17 cellular contexts compared by ENCODE assay signal in genomic region chr19:47152632-47153031, GRCh38. TPM values are rescaled to one million over a fixed set of nuclear protein-coding genes. Genes with fewer than 3 reads are reported as not detected.
DNase-seq lines count a peak whose midpoint lies in the region; ATAC-seq and TF ChIP-seq lines count a peak whose summit lies in the region.
"Had no signal": no experiment of that assay in that cellular context is flagged by ENCODE, and none has a peak within 500 bp of the region (broad histone marks: within the 10 kb centered on the region; RNA-seq: fewer than 3 reads in every experiment).

No MANE protein-coding gene starts in this region.

- H3K27ac Mint-ChIP-seq in activated naive CD4-positive, alpha-beta T cell treated with anti-CD3 and anti-CD28 coated beads, Interleukin-2, amount 50 U/mL, for 24 hours, result peak overlapping the region; percentile 8
- no peak overlapping the region for H3K27ac Mint-ChIP-seq in activated naive CD4-positive, alpha-beta T cell treated with anti-CD3 and anti-CD28 coated beads, Interleukin-2, amount 50 U/mL, for 72 hours
- peak overlapping the region; percentile 34 for H3K27ac Mint-ChIP-seq in activated T-helper 1 cell treated with anti-CD3 and anti-CD28 coated beads, Interleukin-12 subunit alpha, Interleukin-12 subunit beta, Interleukin-2, Interleukin-4 antibody, amounts not matched to agents 30 ng/mL and 10 ng/mL and 1 ng/mL, durations not matched to agents 14 hours and 24 hours and 36 hours
- peak overlapping the region; percentile 93 for H3K27ac Mint-ChIP-seq in type B pancreatic cell
- H3K27ac Mint-ChIP-seq: natural killer cell had no signal

- H3K4me1 ChIP-seq in lower lobe of right lung, result peaks cover 52% of the 10 kb centered on the region

- H3K36me3 ChIP-seq in lower lobe of right lung, result peaks cover 79% of the 10 kb centered on the region

- H3K9me3 ChIP-seq in lower lobe of right lung, result no peaks in the 10 kb centered on the region
- H3K9me3 ChIP-seq: SJSA1 had no signal

- no peaks in the 10 kb centered on the region for H3K27me3 ChIP-seq in lower lobe of right lung (ENCODE audit: low read depth)
- H3K27me3 ChIP-seq: SJSA1 had no signal

- no peak overlapping the region for H3K4me3 Mint-ChIP-seq in activated naive CD4-positive, alpha-beta T cell treated with anti-CD3 and anti-CD28 coated beads, Interleukin-2, amount 50 U/mL, for 24 hours
- no peak overlapping the region for H3K4me3 Mint-ChIP-seq in activated T-helper 1 cell treated with anti-CD3 and anti-CD28 coated beads, Interleukin-12 subunit alpha, Interleukin-12 subunit beta, Interleukin-2, Interleukin-4 antibody, amounts not matched to agents 30 ng/mL and 10 ng/mL and 1 ng/mL, durations not matched to agents 14 hours and 24 hours and 36 hours
- peak overlapping the region; percentile 79 for H3K4me3 Mint-ChIP-seq in type B pancreatic cell
- H3K4me3 Mint-ChIP-seq: central memory CD8-positive, alpha-beta T cell; natural killer cell had no signal

- no peak overlapping the region for H3K27ac ChIP-seq in lower lobe of right lung
- H3K27ac ChIP-seq: SJSA1 had no signal

- peaks cover 65% of the 10 kb centered on the region for H3K4me1 Mint-ChIP-seq in activated naive CD4-positive, alpha-beta T cell treated with anti-CD3 and anti-CD28 coated beads, Interleukin-2, amount 50 U/mL, for 24 hours
- peaks cover 52% of the 10 kb centered on the region for H3K4me1 Mint-ChIP-seq in activated T-helper 1 cell treated with anti-CD3 and anti-CD28 coated beads, Interleukin-12 subunit alpha, Interleukin-12 subunit beta, Interleukin-2, Interleukin-4 antibody, amounts not matched to agents 30 ng/mL and 10 ng/mL and 1 ng/mL, durations not matched to agents 14 hours and 24 hours and 36 hours (ENCODE audit: low read depth)
- H3K4me1 Mint-ChIP-seq in type B pancreatic cell (ENCODE audit: unreplicated experiment), result peaks cover 44% of the 10 kb centered on the region

- ATAC-seq in activated naive CD4-positive, alpha-beta T cell treated with anti-CD3 and anti-CD28 coated beads, Interleukin-2, amount 50 U/mL, for 72 hours, result no peak
- ATAC-seq in lower lobe of right lung (peak; percentile 24 to 62), HG02588 (IDR thresholded peaks at IDR 0.05; ENCODE audit: unreplicated experiment) (no peak), GM19351 (IDR thresholded peaks at IDR 0.05; ENCODE audit: unreplicated experiment) (no peak), HG03280 (IDR thresholded peaks at IDR 0.05; ENCODE audit: unreplicated experiment) (no peak)
- ATAC-seq: natural killer cell had no signal

- no peak for DNase-seq in activated naive CD4-positive, alpha-beta T cell treated with anti-CD3 and anti-CD28 coated beads, Interleukin-2, amount 50 U/mL, for 72 hours (ENCODE audit: low spot score in 2 of 2)
- no peak for DNase-seq in activated T-helper 1 cell treated with anti-CD3 and anti-CD28 coated beads, Interleukin-12 subunit alpha, Interleukin-12 subunit beta, Interleukin-2, Interleukin-4 antibody, amounts not matched to agents 30 ng/mL and 10 ng/mL and 1 ng/mL, durations not matched to agents 14 hours and 24 hours and 36 hours (ENCODE audit: low spot score)
- DNase-seq in lower lobe of right lung (no peak), type B pancreatic cell (ENCODE audit: extremely low spot score, unreplicated experiment) (no peak)
- DNase-seq: activated CD4-positive, alpha-beta T cell treated with anti-CD3 and anti-CD28 coated beads for 4 hours; activated gamma-delta T cell; DMS153; natural killer cell; NCI-H1048; NCI-H82; stimulated activated CD4-positive, alpha-beta T cell treated with anti-CD3 and anti-CD28 coated beads, Interleukin-12 subunit alpha, Interleukin-12 subunit beta, amount 100 ng/mL, for 4 hours had no signal

- H3K9me3 Mint-ChIP-seq in activated naive CD4-positive, alpha-beta T cell treated with anti-CD3 and anti-CD28 coated beads, Interleukin-2, amount 50 U/mL, for 24 hours, result no peaks in the 10 kb centered on the region
- H3K9me3 Mint-ChIP-seq in activated naive CD4-positive, alpha-beta T cell treated with anti-CD3 and anti-CD28 coated beads, Interleukin-2, amount 50 U/mL, for 72 hours, result peaks cover 0 to 5% of the 10 kb centered on the region in 2 donors
- no peaks in the 10 kb centered on the region for H3K9me3 Mint-ChIP-seq in activated T-helper 1 cell treated with anti-CD3 and anti-CD28 coated beads, Interleukin-12 subunit alpha, Interleukin-12 subunit beta, Interleukin-2, Interleukin-4 antibody, amounts not matched to agents 30 ng/mL and 10 ng/mL and 1 ng/mL, durations not matched to agents 14 hours and 24 hours and 36 hours
- H3K9me3 Mint-ChIP-seq in type B pancreatic cell, result no peaks in the 10 kb centered on the region
- H3K9me3 Mint-ChIP-seq: central memory CD8-positive, alpha-beta T cell; natural killer cell had no signal

- intact Hi-C loops in activated T-helper 1 cell treated with anti-CD3 and anti-CD28 coated beads, Interleukin-12 subunit alpha, Interleukin-12 subunit beta, Interleukin-2, Interleukin-4 antibody, amounts not matched to agents 30 ng/mL and 10 ng/mL and 1 ng/mL, durations not matched to agents 14 hours and 24 hours and 36 hours (cut with micrococcal nuclease), result no loop called here
- intact Hi-C loops in lower lobe of right lung (cut with DNase I), result loop anchor here (10.0 kb wide), 1 partner anchor 52 kb away; no protein-coding TSS in a partner anchor

- no peak overlapping the region for H3K4me3 ChIP-seq in lower lobe of right lung
- H3K4me3 ChIP-seq: SJSA1 had no signal

- peaks cover 34% of the 10 kb centered on the region for H3K36me3 Mint-ChIP-seq in activated naive CD4-positive, alpha-beta T cell treated with anti-CD3 and anti-CD28 coated beads, Interleukin-2, amount 50 U/mL, for 24 hours
- peaks cover 43 to 63% of the 10 kb centered on the region in 2 donors for H3K36me3 Mint-ChIP-seq in activated naive CD4-positive, alpha-beta T cell treated with anti-CD3 and anti-CD28 coated beads, Interleukin-2, amount 50 U/mL, for 72 hours
- peaks cover 61% of the 10 kb centered on the region for H3K36me3 Mint-ChIP-seq in activated T-helper 1 cell treated with anti-CD3 and anti-CD28 coated beads, Interleukin-12 subunit alpha, Interleukin-12 subunit beta, Interleukin-2, Interleukin-4 antibody, amounts not matched to agents 30 ng/mL and 10 ng/mL and 1 ng/mL, durations not matched to agents 14 hours and 24 hours and 36 hours (ENCODE audit: low read depth)
- peaks cover 47% of the 10 kb centered on the region for H3K36me3 Mint-ChIP-seq in type B pancreatic cell

- no peaks in the 10 kb centered on the region for H3K27me3 Mint-ChIP-seq in activated naive CD4-positive, alpha-beta T cell treated with anti-CD3 and anti-CD28 coated beads, Interleukin-2, amount 50 U/mL, for 24 hours
- H3K27me3 Mint-ChIP-seq in activated T-helper 1 cell treated with anti-CD3 and anti-CD28 coated beads, Interleukin-12 subunit alpha, Interleukin-12 subunit beta, Interleukin-2, Interleukin-4 antibody, amounts not matched to agents 30 ng/mL and 10 ng/mL and 1 ng/mL, durations not matched to agents 14 hours and 24 hours and 36 hours (ENCODE audit: insufficient read depth), result no peaks in the 10 kb centered on the region
- H3K27me3 Mint-ChIP-seq in type B pancreatic cell, result no peaks in the 10 kb centered on the region
- H3K27me3 Mint-ChIP-seq: central memory CD8-positive, alpha-beta T cell had no signal

- TF ChIP-seq CTCF in lower lobe of right lung (IDR thresholded peaks at IDR 0.05) (no peak), type B pancreatic cell (conservative IDR thresholded peaks at IDR 0.05) (no peak)

RNA-seq across cellular contexts. Expression of gene SAE1, which starts 22.0 kb away (rescaled TPM):
- total RNA-seq in activated naive CD4-positive, alpha-beta T cell treated with anti-CD3 and anti-CD28 coated beads, Interleukin-2, amount 50 U/mL, for 72 hours, result 100 to 1,000 TPM; 121 to 178 TPM
- total RNA-seq in activated T-helper 1 cell treated with anti-CD3 and anti-CD28 coated beads, Interleukin-12 subunit alpha, Interleukin-12 subunit beta, Interleukin-2, Interleukin-4 antibody, amounts not matched to agents 30 ng/mL and 10 ng/mL and 1 ng/mL, durations not matched to agents 14 hours and 24 hours and 36 hours, result 141 and 142 TPM in 2 replicates
- 49.9 TPM for total RNA-seq in lower lobe of right lung
- 102 and 155 TPM in 2 replicates for total RNA-seq in type B pancreatic cell (ENCODE audit: low replicate concordance)

RNA-seq across cellular contexts. Expression of gene ZC3H4, which starts 39.1 kb away (rescaled TPM):
- total RNA-seq in activated naive CD4-positive, alpha-beta T cell treated with anti-CD3 and anti-CD28 coated beads, Interleukin-2, amount 50 U/mL, for 72 hours, result 100 to 1,000 TPM in 1 of 2 donors, 10 to 100 TPM in 1; 49.8 to 112 TPM
- total RNA-seq in activated T-helper 1 cell treated with anti-CD3 and anti-CD28 coated beads, Interleukin-12 subunit alpha, Interleukin-12 subunit beta, Interleukin-2, Interleukin-4 antibody, amounts not matched to agents 30 ng/mL and 10 ng/mL and 1 ng/mL, durations not matched to agents 14 hours and 24 hours and 36 hours, result 111 and 114 TPM in 2 replicates
- 49.3 TPM for total RNA-seq in lower lobe of right lung
- 59.9 and 71.4 TPM in 2 replicates for total RNA-seq in type B pancreatic cell (ENCODE audit: low replicate concordance)

Comparison
In these comparisons a context has a peak if more than half of its experiments do, and no peak if none do; other contexts are left out.
1. H3K27ac Mint-ChIP-seq: peak in activated naive CD4-positive, alpha-beta T cell treated with anti-CD3 and anti-CD28 coated beads, Interleukin-2, amount 50 U/mL, for 24 hours (single experiment), activated T-helper 1 cell treated with anti-CD3 and anti-CD28 coated beads, Interleukin-12 subunit alpha, Interleukin-12 subunit beta, Interleukin-2, Interleukin-4 antibody, amounts not matched to agents 30 ng/mL and 10 ng/mL and 1 ng/mL, durations not matched to agents 14 hours and 24 hours and 36 hours (single experiment) and type B pancreatic cell (single experiment); none in activated naive CD4-positive, alpha-beta T cell treated with anti-CD3 and anti-CD28 coated beads, Interleukin-2, amount 50 U/mL, for 72 hours (0 of 2).
2. ATAC-seq: peak in lower lobe of right lung (2 of 2); none in activated naive CD4-positive, alpha-beta T cell treated with anti-CD3 and anti-CD28 coated beads, Interleukin-2, amount 50 U/mL, for 72 hours (0 of 2), HG02588 (single experiment), GM19351 (single experiment) and HG03280 (single experiment).